In the genomic region with DNA sequence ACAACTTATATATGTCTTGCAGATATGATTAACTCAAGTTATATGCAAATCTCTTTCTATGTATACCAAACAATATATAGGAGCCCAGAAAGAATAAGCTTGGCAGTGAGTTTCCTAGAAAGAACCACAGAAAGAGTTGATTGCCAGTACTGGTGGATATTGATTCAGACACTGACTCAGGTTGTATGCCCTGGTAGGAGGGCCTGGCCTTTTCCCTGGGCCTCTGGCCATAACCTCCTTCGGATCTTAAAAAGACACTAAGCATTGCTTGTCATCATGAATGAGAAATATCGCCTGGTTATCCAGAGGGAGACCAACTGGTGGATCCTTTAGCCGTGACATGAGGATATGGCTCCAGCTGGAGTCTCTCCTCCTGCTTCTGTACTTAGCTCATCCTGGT, we compare ENCODE assay signal across 1 cellular context.
TF ChIP-seq lines count a peak whose summit lies in the region.

No MANE protein-coding gene starts in this region.

TF ChIP-seq in HCT116, 20 proteins besides CTCF, POLR2A, EP300 and RAD21:
- TF ChIP-seq, protein P1, sequence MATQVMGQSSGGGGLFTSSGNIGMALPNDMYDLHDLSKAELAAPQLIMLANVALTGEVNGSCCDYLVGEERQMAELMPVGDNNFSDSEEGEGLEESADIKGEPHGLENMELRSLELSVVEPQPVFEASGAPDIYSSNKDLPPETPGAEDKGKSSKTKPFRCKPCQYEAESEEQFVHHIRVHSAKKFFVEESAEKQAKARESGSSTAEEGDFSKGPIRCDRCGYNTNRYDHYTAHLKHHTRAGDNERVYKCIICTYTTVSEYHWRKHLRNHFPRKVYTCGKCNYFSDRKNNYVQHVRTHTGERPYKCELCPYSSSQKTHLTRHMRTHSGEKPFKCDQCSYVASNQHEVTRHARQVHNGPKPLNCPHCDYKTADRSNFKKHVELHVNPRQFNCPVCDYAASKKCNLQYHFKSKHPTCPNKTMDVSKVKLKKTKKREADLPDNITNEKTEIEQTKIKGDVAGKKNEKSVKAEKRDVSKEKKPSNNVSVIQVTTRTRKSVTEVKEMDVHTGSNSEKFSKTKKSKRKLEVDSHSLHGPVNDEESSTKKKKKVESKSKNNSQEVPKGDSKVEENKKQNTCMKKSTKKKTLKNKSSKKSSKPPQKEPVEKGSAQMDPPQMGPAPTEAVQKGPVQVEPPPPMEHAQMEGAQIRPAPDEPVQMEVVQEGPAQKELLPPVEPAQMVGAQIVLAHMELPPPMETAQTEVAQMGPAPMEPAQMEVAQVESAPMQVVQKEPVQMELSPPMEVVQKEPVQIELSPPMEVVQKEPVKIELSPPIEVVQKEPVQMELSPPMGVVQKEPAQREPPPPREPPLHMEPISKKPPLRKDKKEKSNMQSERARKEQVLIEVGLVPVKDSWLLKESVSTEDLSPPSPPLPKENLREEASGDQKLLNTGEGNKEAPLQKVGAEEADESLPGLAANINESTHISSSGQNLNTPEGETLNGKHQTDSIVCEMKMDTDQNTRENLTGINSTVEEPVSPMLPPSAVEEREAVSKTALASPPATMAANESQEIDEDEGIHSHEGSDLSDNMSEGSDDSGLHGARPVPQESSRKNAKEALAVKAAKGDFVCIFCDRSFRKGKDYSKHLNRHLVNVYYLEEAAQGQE (IDR thresholded peaks at IDR 0.05; ENCODE audit: low read depth) = no peak
- peak; percentile 34; the same call in 1 of the 2 replicates for TF ChIP-seq SP1 (IDR thresholded peaks at IDR 0.05; ENCODE audit: low read depth)
- TF ChIP-seq SRF (IDR thresholded peaks at IDR 0.05; ENCODE audit: low read depth) = no peak
- TF ChIP-seq CBX3 (IDR thresholded peaks at IDR 0.05; ENCODE audit: low read depth) = peak; percentile 48; the same call in 1 of the 2 replicates
- no peak for TF ChIP-seq CEBPB (IDR thresholded peaks at IDR 0.05; ENCODE audit: low read depth)
TF ChIP-seq in HCT116: peak in this region for 2.
